In the genomic region with DNA sequence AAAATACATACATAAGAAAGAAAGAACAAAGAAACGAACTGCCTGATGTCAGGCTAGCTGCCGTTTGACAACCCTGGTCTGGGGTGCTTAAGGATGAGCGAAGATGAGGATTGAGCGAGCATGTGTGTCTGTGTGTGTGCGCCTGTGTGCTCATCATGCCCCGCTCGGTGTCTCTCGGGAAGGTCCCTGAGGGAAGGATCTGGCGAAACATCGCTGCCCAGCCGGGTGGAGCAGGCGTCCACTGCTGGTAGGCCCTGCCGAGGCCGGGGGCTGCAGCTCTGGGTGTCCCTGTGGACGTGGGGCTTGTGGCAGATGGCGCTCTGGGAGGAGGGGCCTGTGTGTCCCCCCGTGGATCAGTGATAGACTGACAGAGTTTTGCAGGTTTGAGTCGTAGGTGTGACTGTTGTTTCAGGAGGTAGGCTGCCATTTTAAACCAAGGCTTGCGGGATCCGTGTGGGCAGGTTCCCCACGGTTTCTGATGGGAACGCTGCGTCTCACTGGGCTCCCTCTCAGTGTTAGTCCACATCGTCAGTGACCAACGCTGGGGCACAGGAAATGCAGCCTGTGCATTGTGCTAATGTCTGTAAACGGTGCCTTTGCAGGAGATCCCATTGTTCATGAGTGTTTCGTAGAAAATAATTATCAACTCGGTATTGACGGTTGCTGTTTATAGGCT, we compare ENCODE assay signal across 15 cellular contexts. TPM values are rescaled to one million over a fixed set of nuclear protein-coding genes. Genes with fewer than 3 reads are reported as not detected.
DNase-seq lines count a peak whose midpoint lies in the region; TF ChIP-seq lines count a peak whose summit lies in the region.
"Had no signal": no experiment of that assay in that cellular context is flagged by ENCODE, and none has a peak within 500 bp of the region (broad histone marks: within the 10 kb centered on the region; RNA-seq: fewer than 3 reads in every experiment).

No MANE protein-coding gene starts in this region.

- DNase-seq in breast epithelium (ENCODE audit: low spot score in 2 of 2) (no peak), mammary epithelial cell (no peak), mesothelial cell of epicardium (ENCODE audit: low spot score in 2 of 2, unreplicated experiment in 2 of 2) (no peak), T-helper 1 cell (no peak), NCI-H748 (lab: John Stamatoyannopoulos, UW; ENCODE audit: unreplicated experiment) (no peak)
- no peak for DNase-seq in activated CD4-positive, alpha-beta T cell treated with anti-CD3 and anti-CD28 coated beads, Interleukin-2, amount 50 U/mL, for 4 hours
- DNase-seq: brain microvascular endothelial cell; EL; NCI-H1930; nephron progenitor cell; stimulated activated CD4-positive, alpha-beta T cell treated with anti-CD3 and anti-CD28 coated beads, Interleukin-1b, Interleukin-23, amount 100 ng/mL, for 48 hours; stimulated activated naive CD4-positive, alpha-beta T cell treated with Interleukin-2 at 50 U/mL for 16 hours had no signal

- H3K36me3 ChIP-seq in breast epithelium, result no peaks in the 10 kb centered on the region
- H3K36me3 ChIP-seq in mammary epithelial cell (ENCODE audit: insufficient read depth, low read length), result no peaks in the 10 kb centered on the region
- peaks cover 0 to 19% of the 10 kb centered on the region in 2 donors for H3K36me3 ChIP-seq in duodenal mucosa (ENCODE audit: control insufficient read depth in 1 of 2, insufficient read depth in 2 of 2, low read length in 2 of 2)
- H3K36me3 ChIP-seq in urinary bladder (ENCODE audit: insufficient read depth), result no peaks in the 10 kb centered on the region
- H3K36me3 ChIP-seq: brain microvascular endothelial cell had no signal

- H3K27ac Mint-ChIP-seq in mesothelial cell of epicardium, result peak overlapping the region; percentile 30
- H3K27ac Mint-ChIP-seq: nephron progenitor cell had no signal

- intact Hi-C loops in breast epithelium (cut with DNase I; ENCODE audit: low total_unique reads) (no loop called here), mammary epithelial cell (cut with micrococcal nuclease) (no loop called here)

- peaks cover 92% of the 10 kb centered on the region for H3K79me2 ChIP-seq in mammary epithelial cell (ENCODE audit: insufficient read depth, low read length)

- TF ChIP-seq CTCF in breast epithelium (IDR thresholded peaks at IDR 0.05) (no peak), mammary epithelial cell (conservative IDR thresholded peaks at IDR 0.05 in 1 of 2, IDR thresholded peaks at IDR 0.05 in 1 of 2; ENCODE audit: extremely low read depth in 1 of 2, insufficient read depth in 1 of 2, low read depth in 1 of 2, low read length in 2 of 2) (no peak), mesothelial cell of epicardium (IDR thresholded peaks at IDR 0.05; ENCODE audit: unreplicated experiment) (no peak)

- peak overlapping the region; percentile 61 to 86 for H3K27ac ChIP-seq in breast epithelium
- H3K27ac ChIP-seq in mammary epithelial cell (ENCODE audit: insufficient read depth, low read depth, low read length), result no peak overlapping the region
- peak overlapping the region; percentile 24 for H3K27ac ChIP-seq in duodenal mucosa (ENCODE audit: low read depth, low read length)
- H3K27ac ChIP-seq in urinary bladder (ENCODE audit: low read depth), result peak overlapping the region; percentile 13

- no peak overlapping the region for H3K4me3 Mint-ChIP-seq in mesothelial cell of epicardium
- H3K4me3 Mint-ChIP-seq: nephron progenitor cell had no signal

- dilution Hi-C loops in mammary epithelial cell (cut with HindIII; ENCODE audit: low sequenced_read_pairs), result no loop called here

- in situ Hi-C loops in mammary epithelial cell (cut with MboI; ENCODE audit: low sequenced_read_pairs in 2 of 2), result no loop called here

- CTCF ChIA-PET in mammary epithelial cell (lab: Charles Lee; ENCODE audit: low non-redundant PET), result no interaction called here

- H3K27me3 Mint-ChIP-seq in mesothelial cell of epicardium (ENCODE audit: low read depth), result no peaks in the 10 kb centered on the region
- H3K27me3 Mint-ChIP-seq: IgD-negative memory B cell had no signal

- H4K20me1 ChIP-seq in mammary epithelial cell (ENCODE audit: insufficient read depth, low read length), result no peaks in the 10 kb centered on the region

- H2AFZ ChIP-seq in mammary epithelial cell (ENCODE audit: low read depth, low read length), result no peak overlapping the region

- H3K9ac ChIP-seq in mammary epithelial cell (ENCODE audit: insufficient read depth, low read length) (no peak overlapping the region), duodenal mucosa (ENCODE audit: low read depth in 1 of 2, low read length in 2 of 2) (peak overlapping the region in 1 of 2 donors; percentile 33)

- BruUV-seq in mammary epithelial cell (replicated peaks; lab: Mats Ljungman, UMichigan), result no TSS peak

- TF ChIP-seq POLR2A in breast epithelium (IDR thresholded peaks at IDR 0.05), result no peak

- H3K4me1 ChIP-seq in breast epithelium (peaks cover 6 to 24% of the 10 kb centered on the region in 2 donors), mammary epithelial cell (ENCODE audit: insufficient read depth, low read length) (peaks cover 29% of the 10 kb centered on the region), duodenal mucosa (ENCODE audit: control insufficient read depth in 1 of 2, insufficient read depth in 2 of 2, low read length in 2 of 2) (peaks cover 41 to 52% of the 10 kb centered on the region in 2 donors), urinary bladder (ENCODE audit: insufficient read depth) (peaks cover 5% of the 10 kb centered on the region)

- H3K36me3 Mint-ChIP-seq in mesothelial cell of epicardium, result peaks cover 6% of the 10 kb centered on the region

- no peaks in the 10 kb centered on the region for H3K9me3 ChIP-seq in breast epithelium
- no peaks in the 10 kb centered on the region for H3K9me3 ChIP-seq in mammary epithelial cell (replicated peaks; ENCODE audit: insufficient read depth, low read length)
- no peaks in the 10 kb centered on the region for H3K9me3 ChIP-seq in duodenal mucosa (ENCODE audit: control insufficient read depth in 1 of 2, low read length in 2 of 2)

- no peak overlapping the region for H3K4me2 ChIP-seq in mammary epithelial cell (ENCODE audit: insufficient read depth, low read depth, low read length)

- no peaks in the 10 kb centered on the region for H3K9me3 Mint-ChIP-seq in mesothelial cell of epicardium
- H3K9me3 Mint-ChIP-seq: IgD-negative memory B cell, nephron progenitor cell had no signal

- H3K4me3 ChIP-seq in breast epithelium (peak overlapping the region in 1 of 3 donors; percentile 26), mammary epithelial cell (replicated peaks in 1 of 3; ENCODE audit: insufficient read depth in 1 of 3, low read depth in 2 of 3, low read length in 3 of 3) (no peak overlapping the region), duodenal mucosa (ENCODE audit: low read depth in 1 of 2, low read length in 2 of 2) (no peak overlapping the region), urinary bladder (ENCODE audit: low read depth, low read length) (no peak overlapping the region)

- H3K27me3 ChIP-seq in breast epithelium (no peaks in the 10 kb centered on the region), mammary epithelial cell (ENCODE audit: insufficient read depth, low read length) (no peaks in the 10 kb centered on the region), duodenal mucosa (ENCODE audit: control insufficient read depth in 1 of 2, insufficient read depth in 2 of 2, low read length in 2 of 2) (no peaks in the 10 kb centered on the region)
- H3K27me3 ChIP-seq: brain microvascular endothelial cell had no signal

- peaks cover 14% of the 10 kb centered on the region for H3K4me1 Mint-ChIP-seq in mesothelial cell of epicardium

- WGBS in mammary epithelial cell (ENCODE audit: low coverage, missing lambda C conversion rate), result 88% methylated on average over 23 of the region's 29 CpGs
- WGBS in urinary bladder, result 75% methylated on average over 29 of the region's 29 CpGs

RNA-seq across cellular contexts. Expression of a gene that starts 5.9 kb away (rescaled TPM):
- total RNA-seq in breast epithelium (100 to 1,000 TPM; 153 to 189 (median 160) TPM), mammary epithelial cell (100 to 1,000 TPM; 135 to 191 TPM), mesothelial cell of epicardium (199 to 201 TPM (median 200 TPM) in 3 replicates), urinary bladder (238 TPM)
- polyA plus RNA-seq in mammary epithelial cell (176 TPM), urinary bladder (103 TPM)
- 160 TPM for polyA minus RNA-seq in mammary epithelial cell

RNA-seq across cellular contexts. Expression of a gene that starts 50.0 kb away (rescaled TPM):
- 10 to 100 TPM; 23.7 to 33.4 (median 29.5) TPM for total RNA-seq in breast epithelium
- 10 to 100 TPM; 26.0 to 40.8 TPM for total RNA-seq in mammary epithelial cell
- polyA plus RNA-seq in mammary epithelial cell, result 28.5 TPM
- 24.8 TPM for polyA minus RNA-seq in mammary epithelial cell
- 67.9 to 77.6 TPM (median 72.2 TPM) in 3 replicates for total RNA-seq in mesothelial cell of epicardium
- total RNA-seq in urinary bladder, result 11.6 TPM
- polyA plus RNA-seq in urinary bladder, result 42.4 TPM
